ENCODE assay signal across 12 cellular contexts in the genomic region with DNA sequence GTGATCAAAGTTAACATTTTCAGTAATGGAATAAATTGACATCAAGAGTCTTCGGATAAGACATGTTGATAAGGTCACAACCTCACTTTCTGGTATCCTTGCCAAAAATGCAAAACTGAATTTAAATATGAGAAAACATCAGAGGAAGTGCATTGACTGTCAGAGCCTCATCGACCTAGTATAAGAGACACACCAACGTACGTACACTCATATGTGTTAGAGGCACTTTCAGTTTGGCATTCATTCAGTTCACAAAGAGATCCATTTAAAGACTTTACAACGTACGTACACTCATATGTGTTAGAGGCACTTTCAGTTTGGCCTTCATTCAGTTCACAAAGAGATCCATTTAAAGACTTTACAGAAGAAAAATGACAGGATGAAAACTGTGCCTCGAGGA.
DNase-seq lines count a peak whose midpoint lies in the region; ATAC-seq and TF ChIP-seq lines count a peak whose summit lies in the region.
"Had no signal": no experiment of that assay in that cellular context is flagged by ENCODE, and none has a peak within 500 bp of the region (broad histone marks: within the 10 kb centered on the region; RNA-seq: fewer than 3 reads in every experiment).

No MANE protein-coding gene starts in this region.

- POLR2A ChIA-PET in CD8-positive, alpha-beta memory T cell (lab: Charles Lee) = interaction anchor here (0.8 kb wide), 1 partner anchor 186 kb away, joined by 3 read pairs; no protein-coding TSS in a partner anchor
- POLR2A ChIA-PET in HCT116 (lab: Charles Lee) = no interaction called here

- H3K4me1 Mint-ChIP-seq in CD8-positive, alpha-beta memory T cell = peaks cover 38 to 60% (median 58%) of the 10 kb centered on the region in 3 donors
- peaks cover 50% of the 10 kb centered on the region for H3K4me1 Mint-ChIP-seq in activated T-helper 2 cell treated with anti-CD3 and anti-CD28 coated beads, Interferon-gamma antibody, Interleukin-2, Interleukin-4, amounts not matched to agents 10 μg/mL and 5 μg/mL and 100 μg/mL, durations not matched to agents 14 hours and 24 hours and 36 hours (ENCODE audit: low read depth)
- H3K4me1 Mint-ChIP-seq in endodermal cell = peaks cover 14% of the 10 kb centered on the region

- no peak for ATAC-seq in HCT116
- no peak for ATAC-seq in HG02870 (IDR thresholded peaks at IDR 0.05; ENCODE audit: unreplicated experiment)
- ATAC-seq: gastroesophageal sphincter, left cardiac atrium had no signal

- no peaks in the 10 kb centered on the region for H3K27me3 ChIP-seq in CD8-positive, alpha-beta memory T cell (ENCODE audit: insufficient read depth, low read length, poor library complexity, severe bottlenecking)
- H3K27me3 ChIP-seq in HCT116 (ENCODE audit: insufficient read depth, low read length) (no peaks in the 10 kb centered on the region), mononuclear cell (ENCODE audit: insufficient read depth, low read length) (no peaks in the 10 kb centered on the region), endodermal cell (ENCODE audit: control insufficient read depth, insufficient read depth, low read length, poor library complexity, severe bottlenecking) (peaks cover 6% of the 10 kb centered on the region)
- H3K27me3 ChIP-seq: gastroesophageal sphincter had no signal

- no peaks in the 10 kb centered on the region for H3K79me2 ChIP-seq in HCT116 (ENCODE audit: insufficient read depth, low read length)

- H3K27ac ChIP-seq in CD8-positive, alpha-beta memory T cell (ENCODE audit: low read depth, low read length) = peak overlapping the region; percentile 60
- H3K27ac ChIP-seq in HCT116 (ENCODE audit: low read depth, low read length) = peak overlapping the region; percentile 2; the same call in 1 of the 2 replicates
- no peak overlapping the region for H3K27ac ChIP-seq in endodermal cell (ENCODE audit: low read depth, low read length)
- H3K27ac ChIP-seq: prostate gland had no signal

- H3K4me3 ChIP-seq in CD8-positive, alpha-beta memory T cell (ENCODE audit: low read length) = peak overlapping the region; percentile 57
- no peak overlapping the region for H3K4me3 ChIP-seq in HCT116 (replicated peaks in 1 of 2; ENCODE audit: low read depth in 1 of 2, low read length in 2 of 2)
- peak overlapping the region; percentile 28 for H3K4me3 ChIP-seq in mononuclear cell (ENCODE audit: low read length)
- no peak overlapping the region for H3K4me3 ChIP-seq in endodermal cell (ENCODE audit: low read length)
- H3K4me3 ChIP-seq: gastroesophageal sphincter, prostate gland had no signal

- H3K36me3 Mint-ChIP-seq in CD8-positive, alpha-beta memory T cell = peaks cover 0 to 9% (median 0%) of the 10 kb centered on the region in 3 donors
- H3K36me3 Mint-ChIP-seq in activated T-helper 2 cell treated with anti-CD3 and anti-CD28 coated beads, Interferon-gamma antibody, Interleukin-2, Interleukin-4, amounts not matched to agents 10 μg/mL and 5 μg/mL and 100 μg/mL, durations not matched to agents 14 hours and 24 hours and 36 hours (ENCODE audit: low read depth) = peaks cover 22% of the 10 kb centered on the region
- H3K36me3 Mint-ChIP-seq in endodermal cell (ENCODE audit: low read depth) = no peaks in the 10 kb centered on the region

- H3K27me3 Mint-ChIP-seq in CD8-positive, alpha-beta memory T cell = no peaks in the 10 kb centered on the region
- no peaks in the 10 kb centered on the region for H3K27me3 Mint-ChIP-seq in activated T-helper 2 cell treated with anti-CD3 and anti-CD28 coated beads, Interferon-gamma antibody, Interleukin-2, Interleukin-4, amounts not matched to agents 10 μg/mL and 5 μg/mL and 100 μg/mL, durations not matched to agents 14 hours and 24 hours and 36 hours (ENCODE audit: low read depth)
- peaks cover 9% of the 10 kb centered on the region for H3K27me3 Mint-ChIP-seq in endodermal cell (ENCODE audit: insufficient read depth)

- TF ChIP-seq RAD21 in HCT116 (IDR thresholded peaks at IDR 0.05; ENCODE audit: low read depth) = no peak

- no peaks in the 10 kb centered on the region for H3K9me3 Mint-ChIP-seq in CD8-positive, alpha-beta memory T cell
- H3K9me3 Mint-ChIP-seq in activated T-helper 2 cell treated with anti-CD3 and anti-CD28 coated beads, Interferon-gamma antibody, Interleukin-2, Interleukin-4, amounts not matched to agents 10 μg/mL and 5 μg/mL and 100 μg/mL, durations not matched to agents 14 hours and 24 hours and 36 hours = no peaks in the 10 kb centered on the region
- peaks cover 3% of the 10 kb centered on the region for H3K9me3 Mint-ChIP-seq in endodermal cell

- 96 to 97% methylated on average over 6 to 7 of the region's 7 CpGs for WGBS in endodermal cell (ENCODE audit: insufficient coverage in 1 of 2, insufficient read length in 1 of 2), 2 experiments

- no peak overlapping the region for H3K4me2 ChIP-seq in HCT116 (ENCODE audit: low read length)

- H3K9me2 ChIP-seq in HCT116 (ENCODE audit: insufficient read depth) = no peaks in the 10 kb centered on the region

- CTCF ChIA-PET in CD8-positive, alpha-beta memory T cell (lab: Charles Lee) = interaction anchor here (2.4 to 4.0 kb wide), 2 partner anchors 210 to 214 kb away, joined by 11 to 23 read pairs; no protein-coding TSS in a partner anchor
- CTCF ChIA-PET in HCT116 (lab: Charles Lee) = no interaction called here

- RAD21 ChIA-PET in HCT116 (lab: Charles Lee; ENCODE audit: low non-redundant PET in 1 of 2, low total read pairs in 2 of 2, uncharacterized antibody in 2 of 2, unreplicated experiment in 2 of 2) = no interaction called here

- intact Hi-C loops in HCT116 (cut with micrococcal nuclease) = loop anchor here (5.0 to 10.0 kb wide), 2 partner anchors 213 to 441 kb away; no protein-coding TSS in a partner anchor
- intact Hi-C loops in activated T-helper 2 cell treated with anti-CD3 and anti-CD28 coated beads, Interferon-gamma antibody, Interleukin-2, Interleukin-4, amounts not matched to agents 10 μg/mL and 5 μg/mL and 100 μg/mL, durations not matched to agents 14 hours and 24 hours and 36 hours (cut with micrococcal nuclease) = loop anchor here (1.0 to 10.0 kb wide), 11 partner anchors 9 to 1341 kb away; a partner anchor contains a TSS

- BruUV-seq in HCT116 (replicated peaks; lab: Mats Ljungman, UMichigan) = no TSS peak

- peak in 2 of 5 donors; percentile 14 to 52 for DNase-seq in CD8-positive, alpha-beta memory T cell
- DNase-seq in HCT116 (ENCODE audit: low read depth, low spot score) (no peak), NCI-H510A (lab: John Stamatoyannopoulos, UW) (no peak), NCI-H2107 (lab: John Stamatoyannopoulos, UW) (no peak), endodermal cell (no peak)
- no peak for DNase-seq in activated T-helper 2 cell treated with anti-CD3 and anti-CD28 coated beads, Interferon-gamma antibody, Interleukin-2, Interleukin-4, amounts not matched to agents 10 μg/mL and 5 μg/mL and 100 μg/mL, durations not matched to agents 14 hours and 24 hours and 36 hours (ENCODE audit: low spot score)
- DNase-seq: activated CD8-positive, alpha-beta memory T cell treated with anti-CD3 and anti-CD28 coated beads, Interleukin-2, amount 50 U/mL, for 48 hours; left cardiac atrium had no signal

- no peak for TF ChIP-seq POLR2A in HCT116 (IDR thresholded peaks at IDR 0.05; ENCODE audit: borderline replicate concordance, extremely low read depth, insufficient read depth, insufficient read length)

- H3K9ac ChIP-seq in HCT116 (ENCODE audit: low read length) (no peak overlapping the region), endodermal cell (ENCODE audit: extremely low read depth, low read length, poor library complexity, severe bottlenecking) (no peak overlapping the region)

- TF ChIP-seq CTCF in HCT116 (IDR thresholded peaks at IDR 0.05 in 2 of 3, conservative IDR thresholded peaks at IDR 0.05 in 1 of 3; ENCODE audit: borderline replicate concordance in 1 of 3, insufficient read depth in 1 of 3, low read depth in 2 of 3, low read length in 2 of 3) (no peak), endodermal cell (conservative IDR thresholded peaks at IDR 0.05) (no peak)

- peaks cover 58% of the 10 kb centered on the region for H3K4me1 ChIP-seq in CD8-positive, alpha-beta memory T cell (ENCODE audit: insufficient read depth, low read length)
- H3K4me1 ChIP-seq in HCT116 (ENCODE audit: control insufficient read depth in 1 of 2, insufficient read depth in 2 of 2, low read length in 2 of 2) (peaks cover 13 to 32% of the 10 kb centered on the region in 2 experiments; a peak in 3 of 4 replicates), mononuclear cell (ENCODE audit: insufficient read depth, low read length) (no peaks in the 10 kb centered on the region), endodermal cell (ENCODE audit: control insufficient read depth, insufficient read depth, low read length) (no peaks in the 10 kb centered on the region)
- H3K4me1 ChIP-seq: prostate gland had no signal

- no peaks in the 10 kb centered on the region for H3K36me3 ChIP-seq in CD8-positive, alpha-beta memory T cell (ENCODE audit: insufficient read depth, low read length)
- H3K36me3 ChIP-seq in HCT116 (ENCODE audit: control insufficient read depth in 1 of 2, insufficient read depth in 2 of 2, low read length in 2 of 2) (no peaks in the 10 kb centered on the region), endodermal cell (ENCODE audit: control insufficient read depth, insufficient read depth, low read length) (no peaks in the 10 kb centered on the region)
- H3K36me3 ChIP-seq: gastroesophageal sphincter, prostate gland had no signal

- H3K27ac Mint-ChIP-seq in CD8-positive, alpha-beta memory T cell = peak overlapping the region; percentile 83 to 97 (median 92)
- H3K27ac Mint-ChIP-seq in activated T-helper 2 cell treated with anti-CD3 and anti-CD28 coated beads, Interferon-gamma antibody, Interleukin-2, Interleukin-4, amounts not matched to agents 10 μg/mL and 5 μg/mL and 100 μg/mL, durations not matched to agents 14 hours and 24 hours and 36 hours = peak overlapping the region; percentile 94
- H3K27ac Mint-ChIP-seq in endodermal cell = no peak overlapping the region

- no peak overlapping the region for H2AFZ ChIP-seq in HCT116 (ENCODE audit: low read depth, low read length, poor library complexity, severe bottlenecking)

- H3K4me3 Mint-ChIP-seq in CD8-positive, alpha-beta memory T cell = peak overlapping the region; percentile 78 to 99 (median 85)
- H3K4me3 Mint-ChIP-seq in activated T-helper 2 cell treated with anti-CD3 and anti-CD28 coated beads, Interferon-gamma antibody, Interleukin-2, Interleukin-4, amounts not matched to agents 10 μg/mL and 5 μg/mL and 100 μg/mL, durations not matched to agents 14 hours and 24 hours and 36 hours (ENCODE audit: low read depth) = peak overlapping the region; percentile 88
- H3K4me3 Mint-ChIP-seq in endodermal cell = no peak overlapping the region

- no peaks in the 10 kb centered on the region for H3K9me3 ChIP-seq in CD8-positive, alpha-beta memory T cell (ENCODE audit: low read length)
- H3K9me3 ChIP-seq in HCT116 (ENCODE audit: control insufficient read depth in 1 of 2, insufficient read depth in 1 of 2, low read depth in 1 of 2, low read length in 2 of 2) (no peaks in the 10 kb centered on the region), mononuclear cell (ENCODE audit: low read depth, low read length) (no peaks in the 10 kb centered on the region), endodermal cell (ENCODE audit: control insufficient read depth, low read length) (no peaks in the 10 kb centered on the region)
- H3K9me3 ChIP-seq: gastroesophageal sphincter, prostate gland had no signal

- H4K20me1 ChIP-seq in HCT116 (ENCODE audit: insufficient read depth) = no peaks in the 10 kb centered on the region

TF ChIP-seq in HCT116, 20 proteins besides CTCF, POLR2A, EP300 and RAD21 (continues in another document):
- no peak for TF ChIP-seq CEBPB (IDR thresholded peaks at IDR 0.05; ENCODE audit: low read depth)

Comparison
In these comparisons a context has a peak if more than half of its experiments do, and no peak if none do; other contexts are left out.
1. H3K4me3 ChIP-seq: peak in CD8-positive, alpha-beta memory T cell (single experiment) and mononuclear cell (single experiment); none in HCT116 (0 of 2) and endodermal cell (single experiment).